Comparison of ENCODE assay signal across 8 cellular contexts in genomic region chr3:51392301-51393095, GRCh38. TPM values are rescaled to one million over a fixed set of nuclear protein-coding genes. Genes with fewer than 3 reads are reported as not detected.
DNase-seq lines count a peak whose midpoint lies in the region; ATAC-seq and TF ChIP-seq lines count a peak whose summit lies in the region.

No MANE protein-coding gene starts in this region.

- peak overlapping the region; percentile 64 to 66 for H3K4me3 ChIP-seq in foreskin fibroblast (ENCODE audit: low read depth in 1 of 2, low read length in 2 of 2)

- H3K9ac ChIP-seq in ES-I3 (ENCODE audit: low read depth, low read length) = peak overlapping the region; percentile 75

- H3K4me1 ChIP-seq in ES-I3 (ENCODE audit: insufficient read depth, low read length) = no peaks in the 10 kb centered on the region

- no peak for ATAC-seq in HG02840 (IDR thresholded peaks at IDR 0.05; ENCODE audit: low FRiP score, unreplicated experiment)

- in situ Hi-C loops in GM13976 (cut with MboI; ENCODE audit: low sequenced_read_pairs, unreplicated experiment) = no loop called here

- H3K36me3 ChIP-seq in ES-I3 (ENCODE audit: insufficient read depth, low read length) = peaks cover 41% of the 10 kb centered on the region

- TF ChIP-seq CTCF in VCaP (conservative IDR thresholded peaks at IDR 0.05) (no peak), foreskin fibroblast (IDR thresholded peaks at IDR 0.05; ENCODE audit: low read depth, low read length) (no peak), GM13976 (IDR thresholded peaks at IDR 0.05; ENCODE audit: borderline replicate concordance, control extremely low read depth, extremely low read depth, insufficient read depth, missing control alignments) (no peak)

- intact Hi-C loops in posterior vena cava (cut with DNase I) = no loop called here

- H3K9me3 ChIP-seq in ES-I3 (ENCODE audit: control insufficient read depth, insufficient read depth, low read length) = peaks cover 8% of the 10 kb centered on the region; the same call in 1 of the 2 replicates

- no peak for DNase-seq in foreskin fibroblast
- peak; percentile 81 for DNase-seq in posterior vena cava (ENCODE audit: low spot score)
- no peak for DNase-seq in NCI-H524 (lab: John Stamatoyannopoulos, UW)
- DNase-seq in retina = no peak
- DNase-seq in GM13976 (ENCODE audit: low spot score) = no peak

- peak overlapping the region; percentile 94 for H3K27ac ChIP-seq in VCaP

RNA-seq across cellular contexts. Expression of gene RBM15B, which starts 1.4 kb away (rescaled TPM):
- 10 to 100 TPM; 20.2 to 22.7 TPM for total RNA-seq in posterior vena cava

RNA-seq across cellular contexts. Expression of gene MANF, which starts 7.4 kb away (rescaled TPM):
- 10 to 100 TPM; 72.6 to 79.2 TPM for total RNA-seq in posterior vena cava
